In the genomic region with DNA sequence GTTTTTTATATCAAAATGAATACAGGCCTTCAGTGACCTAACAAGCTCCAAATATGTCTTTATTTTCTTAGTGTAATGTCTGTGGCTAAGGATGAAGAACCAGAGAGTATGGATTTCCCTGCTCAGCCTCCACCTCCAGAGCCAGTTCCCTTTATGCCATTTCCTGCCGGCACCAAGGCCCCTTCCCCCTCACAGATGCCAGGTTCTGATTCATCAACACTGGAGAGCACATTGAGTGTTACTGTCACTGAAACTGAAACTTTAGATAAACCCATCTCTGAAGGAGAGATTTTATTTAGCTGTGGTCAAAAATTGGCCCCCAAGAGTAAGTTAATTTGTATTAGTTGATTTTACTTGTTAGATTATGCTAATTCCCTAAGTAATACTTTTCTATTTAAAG, we compare ENCODE assay signal across 9 cellular contexts.
DNase-seq lines count a peak whose midpoint lies in the region; TF ChIP-seq lines count a peak whose summit lies in the region.
"Had no signal": no experiment of that assay in that cellular context is flagged by ENCODE, and none has a peak within 500 bp of the region (broad histone marks: within the 10 kb centered on the region; RNA-seq: fewer than 3 reads in every experiment).

No MANE protein-coding gene starts in this region.

- H3K4me3 ChIP-seq in GM12865 (ENCODE audit: low read depth, low read length): no peak overlapping the region

- DNase-seq in A172 (ENCODE audit: low spot score): peak; percentile 23
- DNase-seq in GM12865 (ENCODE audit: low read depth): peak; percentile 31
- DNase-seq in MV-4-11 (lab: John Stamatoyannopoulos, UW): peak; percentile 73
- peak; percentile 37 for DNase-seq in dedifferentiated amniotic fluid mesenchymal stem cell (ENCODE audit: extremely low spot score)
- no peak for DNase-seq in KG1 (lab: John Stamatoyannopoulos, UW)
- no peak for DNase-seq in NCI-H2029 treated with DMSO at 0.1 percent for 48 hours (lab: John Stamatoyannopoulos, UW)
- DNase-seq in nucleus accumbens (lab: John Stamatoyannopoulos, UW): no peak
- no peak for DNase-seq in ureter (ENCODE audit: low spot score)
- DNase-seq: NCI-H1105 had no signal

- no peak for TF ChIP-seq CTCF in GM12865 (IDR thresholded peaks at IDR 0.05; ENCODE audit: insufficient read depth, low read depth, low read length, missing control alignments)

Comparison
In these comparisons a context has a peak if more than half of its experiments do, and no peak if none do; other contexts are left out.
1. DNase-seq: peak in A172 (single experiment), GM12865 (single experiment), MV-4-11 (single experiment) and dedifferentiated amniotic fluid mesenchymal stem cell (single experiment); none in KG1 (single experiment), NCI-H2029 treated with DMSO at 0.1 percent for 48 hours (single experiment), nucleus accumbens (0 of 56) and ureter (single experiment).